In the genomic region with DNA sequence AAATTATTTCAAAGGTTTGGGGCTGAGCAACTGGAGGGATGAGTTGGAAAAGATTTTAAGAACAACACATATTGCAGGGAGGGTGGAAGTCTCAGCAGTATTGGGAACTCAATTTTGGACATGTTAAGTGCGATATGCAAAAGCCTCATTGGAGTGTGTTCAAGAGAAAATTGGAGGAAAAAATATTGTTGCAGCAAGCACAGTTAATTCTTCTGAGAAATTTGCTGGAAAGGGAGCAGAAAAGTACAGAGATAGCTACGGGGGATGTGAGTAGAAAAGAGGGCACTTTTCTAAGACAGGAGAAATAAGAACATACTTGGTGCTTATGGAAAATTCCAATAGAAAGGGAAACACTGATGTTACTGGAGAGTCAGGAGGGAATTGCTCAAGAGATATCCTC, we compare ENCODE assay signal across 28 cellular contexts.
"Had no signal": no experiment of that assay in that cellular context is flagged by ENCODE, and none has a peak within 500 bp of the region (broad histone marks: within the 10 kb centered on the region; RNA-seq: fewer than 3 reads in every experiment).

No MANE protein-coding gene starts in this region.

- H3K27ac ChIP-seq: adrenal gland, brain microvascular endothelial cell, cardiac muscle cell had no signal

- ATAC-seq: activated CD8-positive, alpha-beta T cell treated with anti-CD3 and anti-CD28 coated beads, Interleukin-2, amount 10 ng/mL, durations not matched to agents 7 days and 5 days; K562; T-helper 17 cell; WTC11 had no signal

- H3K27me3 Mint-ChIP-seq: T-helper 17 cell had no signal

- FAIRE-seq: K562 had no signal

- H3K36me3 ChIP-seq: adrenal gland, brain microvascular endothelial cell, cardiac muscle cell had no signal

- H3K36me3 Mint-ChIP-seq: activated naive CD8-positive, alpha-beta T cell treated with anti-CD3 and anti-CD28 coated beads, Interleukin-2, amount 10 ng/mL, durations not matched to agents 7 days and 5 days; WTC11 had no signal

- H3K9me3 ChIP-seq: adrenal gland had no signal

- H3K27me3 ChIP-seq: adrenal gland, brain microvascular endothelial cell, cardiac muscle cell had no signal

- H3K4me3 Mint-ChIP-seq: activated CD8-positive, alpha-beta T cell treated with anti-CD3 and anti-CD28 coated beads, Interleukin-2, amount 10 ng/mL, durations not matched to agents 7 days and 5 days; activated naive CD8-positive, alpha-beta T cell treated with anti-CD3 and anti-CD28 coated beads, Interleukin-2, amount 10 ng/mL, durations not matched to agents 7 days and 5 days; T-helper 17 cell; WTC11 had no signal

- H3K4me1 ChIP-seq: adrenal gland had no signal

- H3K4me1 Mint-ChIP-seq: activated naive CD8-positive, alpha-beta T cell treated with anti-CD3 and anti-CD28 coated beads, Interleukin-2, amount 10 ng/mL, durations not matched to agents 7 days and 5 days; T-helper 17 cell had no signal

- DNase-seq: activated CD4-positive, alpha-beta T cell treated with anti-CD3 and anti-CD28 coated beads for 48 hours; activated CD4-positive, alpha-beta T cell treated with anti-CD3 and anti-CD28 coated beads, Interleukin-2, amount 50 U/mL, for 4 hours; activated CD4-positive, CD25-positive, alpha-beta regulatory T cell treated with anti-CD3 and anti-CD28 coated beads, Interleukin-2, amount 50 U/mL, for 72 hours; activated CD8-positive, alpha-beta memory T cell treated with anti-CD3 and anti-CD28 coated beads, Interleukin-2, amount 50 U/mL, for 48 hours; activated CD8-positive, alpha-beta T cell treated with anti-CD3 and anti-CD28 coated beads, Interleukin-2, amount 10 ng/mL, durations not matched to agents 7 days and 5 days; activated naive CD4-positive, alpha-beta T cell treated with anti-CD3 and anti-CD28 coated beads, Interleukin-2, amount 50 U/mL, for 16 hours; activated naive CD8-positive, alpha-beta T cell treated with anti-CD3 and anti-CD28 coated beads, Interleukin-2, amount 10 ng/mL, durations not matched to agents 7 days and 5 days; activated T-cell treated with anti-CD3 and anti-CD28 coated beads, Interleukin-2, amount 50 U/mL, for 1 hour; adrenal gland; brain microvascular endothelial cell; cerebellar nuclear complex; Karpas-422; NCI-H1048; NCI-H1417; NCI-H1694; NCI-H2029; NCI-H2107; NCI-H2171 treated with DMSO at 0.1 percent for 48 hours; NCI-H345; NCI-H510A; NCI-H526 treated with DMSO at 0.1 percent for 48 hours; NCI-H82; SHP77 treated with DMSO at 0.1 percent for 48 hours; T-helper 17 cell; T-helper 9 cell had no signal

- H3K27ac Mint-ChIP-seq: activated CD8-positive, alpha-beta T cell treated with anti-CD3 and anti-CD28 coated beads, Interleukin-2, amount 10 ng/mL, durations not matched to agents 7 days and 5 days; activated naive CD8-positive, alpha-beta T cell treated with anti-CD3 and anti-CD28 coated beads, Interleukin-2, amount 10 ng/mL, durations not matched to agents 7 days and 5 days; T-helper 17 cell; WTC11 had no signal

- H3K9me3 Mint-ChIP-seq: activated naive CD8-positive, alpha-beta T cell treated with anti-CD3 and anti-CD28 coated beads, Interleukin-2, amount 10 ng/mL, durations not matched to agents 7 days and 5 days had no signal

- H3K4me3 ChIP-seq: adrenal gland, cardiac muscle cell, K562 had no signal
